1 cellular context compared by ENCODE assay signal in genomic region chr13:80858131-80858530, GRCh38.
TF ChIP-seq lines count a peak whose summit lies in the region.

No MANE protein-coding gene starts in this region.

TF ChIP-seq in H1, 55 proteins besides CTCF, POLR2A, EP300 and RAD21:
- TF ChIP-seq TCF12 (IDR thresholded peaks at IDR 0.05; ENCODE audit: low read depth, low read length), result peak; percentile 88
- no peak for TF ChIP-seq KDM4A (IDR thresholded peaks at IDR 0.05; ENCODE audit: low read depth, low read length, severe bottlenecking)
- TF ChIP-seq CEBPB (IDR thresholded peaks at IDR 0.05; ENCODE audit: low read depth, low read length), result no peak
- TF ChIP-seq BACH1 (IDR thresholded peaks at IDR 0.05; ENCODE audit: low read length), result no peak
- no peak for TF ChIP-seq CREB1 (IDR thresholded peaks at IDR 0.05)
- no peak for TF ChIP-seq HDAC6 (IDR thresholded peaks at IDR 0.05; ENCODE audit: low read depth, low read length)
- TF ChIP-seq POLR2AphosphoS5 (IDR thresholded peaks at IDR 0.05; ENCODE audit: low read depth, low read length), result no peak
- no peak for TF ChIP-seq MAFK (IDR thresholded peaks at IDR 0.05; ENCODE audit: low read depth, low read length)
- TF ChIP-seq TEAD4 (IDR thresholded peaks at IDR 0.05; ENCODE audit: low read depth, low read length), result peak; percentile 44; the same call in 1 of the 2 replicates
- TF ChIP-seq GABPA (IDR thresholded peaks at IDR 0.05; ENCODE audit: borderline replicate concordance, insufficient read depth, low read length), result no peak
